Comparison of ENCODE assay signal across 18 cellular contexts in the genomic region with DNA sequence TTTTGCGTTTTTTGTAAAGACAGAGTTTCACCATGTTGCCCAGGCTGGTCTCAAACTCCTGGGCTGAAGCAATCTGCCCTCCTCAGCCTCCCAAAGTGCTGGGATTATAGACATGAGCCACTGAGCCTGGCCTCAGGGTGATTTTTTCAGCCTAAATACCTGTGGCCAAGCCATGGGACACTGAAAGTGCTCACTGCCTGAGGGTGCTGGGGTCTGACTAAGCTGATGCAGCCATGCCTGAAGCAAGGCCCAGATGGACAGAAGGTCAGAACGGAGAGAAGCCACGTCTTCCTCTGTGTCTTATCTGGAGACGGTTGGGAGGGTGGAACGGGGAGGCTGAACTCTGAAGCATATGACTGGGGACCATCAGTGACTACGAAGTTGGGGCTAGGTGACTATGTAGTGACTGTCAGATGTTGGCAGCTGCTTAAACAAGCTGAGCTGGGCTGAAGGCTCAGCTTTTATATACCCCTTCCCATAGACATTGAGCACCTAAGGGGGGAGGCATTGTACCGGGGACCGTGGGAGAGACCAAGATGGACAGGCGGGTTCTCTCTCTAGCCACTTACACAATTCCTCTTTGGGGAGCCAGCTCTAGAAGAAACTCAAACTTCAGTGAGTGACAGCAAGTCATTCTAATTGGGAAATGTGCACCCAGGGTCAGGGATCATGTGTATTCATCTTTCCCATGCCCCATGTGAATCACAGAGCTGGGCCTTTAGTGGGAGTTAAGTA.
DNase-seq lines count a peak whose midpoint lies in the region; ATAC-seq and TF ChIP-seq lines count a peak whose summit lies in the region.
"Had no signal": no experiment of that assay in that cellular context is flagged by ENCODE, and none has a peak within 500 bp of the region (broad histone marks: within the 10 kb centered on the region; RNA-seq: fewer than 3 reads in every experiment).

No MANE protein-coding gene starts in this region.

- peaks cover 7% of the 10 kb centered on the region for H3K27me3 Mint-ChIP-seq in activated T-helper 17 cell treated with anti-CD3 and anti-CD28 coated beads, Interleukin-2, amount 50 U/mL, for 72 hours

- no peaks in the 10 kb centered on the region for H3K27me3 ChIP-seq in mucosa of stomach (ENCODE audit: control insufficient read depth, insufficient read depth, low read length)
- H3K27me3 ChIP-seq: BE2C had no signal

- CTCF ChIA-PET in HEK293 (lab: Yijun Ruan, JAX): no interaction called here

- peak; percentile 55 for DNase-seq in HuH-7 (ENCODE audit: low spot score)
- no peak for DNase-seq in GM20000 (ENCODE audit: low spot score)
- DNase-seq in activated CD4-positive, alpha-beta T cell treated with anti-CD3 and anti-CD28 coated beads for 1 hour: no peak
- DNase-seq: BE2C; CD4-positive, alpha-beta memory T cell; COR-L47; DMS79; GOT3; H9; IMR-90; KBM-7 had no signal

- H3K4me1 ChIP-seq in HEK293 (ENCODE audit: control insufficient read depth, insufficient read depth, low read length) (no peaks in the 10 kb centered on the region; the same call in 1 of the 2 replicates), mucosa of stomach (ENCODE audit: control insufficient read depth, insufficient read depth, low read length) (no peaks in the 10 kb centered on the region)
- H3K4me1 ChIP-seq: A549, BE2C had no signal

- no peak for TF ChIP-seq POLR2A in GM18505 (IDR thresholded peaks at IDR 0.05; ENCODE audit: borderline replicate concordance, extremely low read depth, insufficient read depth, insufficient read length)

- peaks cover 15% of the 10 kb centered on the region for H3K9me3 Mint-ChIP-seq in activated T-helper 17 cell treated with anti-CD3 and anti-CD28 coated beads, Interleukin-2, amount 50 U/mL, for 72 hours

- H3K4me3 Mint-ChIP-seq in activated T-helper 17 cell treated with anti-CD3 and anti-CD28 coated beads, Interleukin-2, amount 50 U/mL, for 72 hours: no peak overlapping the region
- H3K4me3 Mint-ChIP-seq: CD4-positive, alpha-beta memory T cell; H9 had no signal

- H3K9me3 ChIP-seq in HEK293 (ENCODE audit: control insufficient read depth, insufficient read depth, low read depth, low read length) (no peaks in the 10 kb centered on the region), iPS-18c (ENCODE audit: control insufficient read depth, insufficient read depth, low read length) (peaks cover 10% of the 10 kb centered on the region), mucosa of stomach (ENCODE audit: control insufficient read depth, low read length) (peaks cover 7% of the 10 kb centered on the region)
- H3K9me3 ChIP-seq: BE2C had no signal

- no peaks in the 10 kb centered on the region for H3K4me1 Mint-ChIP-seq in activated T-helper 17 cell treated with anti-CD3 and anti-CD28 coated beads, Interleukin-2, amount 50 U/mL, for 72 hours
- H3K4me1 Mint-ChIP-seq: CD4-positive, alpha-beta memory T cell had no signal

- no peak overlapping the region for H3K9ac ChIP-seq in mucosa of stomach (ENCODE audit: low read length)

- POLR2A ChIA-PET in HEK293 (lab: Yijun Ruan, JAX): no interaction called here

- H3K4me3 ChIP-seq in HEK293 (ENCODE audit: low read depth, low read length) (no peak overlapping the region), iPS-18c (ENCODE audit: insufficient read depth, low read depth, low read length) (peak overlapping the region; percentile 15; the same call in 1 of the 2 replicates), mucosa of stomach (ENCODE audit: low read length) (peak overlapping the region; percentile 18)
- H3K4me3 ChIP-seq: A549 had no signal

- no peak overlapping the region for H3K27ac Mint-ChIP-seq in activated T-helper 17 cell treated with anti-CD3 and anti-CD28 coated beads, Interleukin-2, amount 50 U/mL, for 72 hours
- H3K27ac Mint-ChIP-seq: CD4-positive, alpha-beta memory T cell; H9 had no signal

- ATAC-seq in GM18505 (IDR thresholded peaks at IDR 0.05; ENCODE audit: unreplicated experiment): no peak
- ATAC-seq in activated T-helper 17 cell treated with anti-CD3 and anti-CD28 coated beads, Interleukin-2, amount 50 U/mL, for 72 hours (replicated peaks): no peak
- ATAC-seq: A549 had no signal

- no peaks in the 10 kb centered on the region for H3K36me3 Mint-ChIP-seq in activated T-helper 17 cell treated with anti-CD3 and anti-CD28 coated beads, Interleukin-2, amount 50 U/mL, for 72 hours (ENCODE audit: low read depth)

- H3K36me3 ChIP-seq in HEK293 (ENCODE audit: control insufficient read depth in 2 of 2, insufficient read depth in 1 of 2, low read length in 2 of 2) (no peaks in the 10 kb centered on the region), mucosa of stomach (ENCODE audit: control insufficient read depth, insufficient read depth, low read length) (peaks cover 4% of the 10 kb centered on the region)
- H3K36me3 ChIP-seq: BE2C had no signal

- no peak overlapping the region for H3K27ac ChIP-seq in HEK293 (ENCODE audit: extremely low read depth, low read depth, low read length)
- H3K27ac ChIP-seq: A549, C4-2B had no signal

- TF ChIP-seq CTCF in HEK293 (tag by site-specific recombination; IDR thresholded peaks at IDR 0.05) (no peak), GM20000 (IDR thresholded peaks at IDR 0.05; ENCODE audit: extremely low read depth, missing control alignments) (no peak)

TF ChIP-seq in HEK293, 187 proteins besides CTCF, POLR2A, EP300 and RAD21:
- peak; percentile 85; the same call in 1 of the 2 replicates for TF ChIP-seq TRIM28 (IDR thresholded peaks at IDR 0.05; ENCODE audit: borderline replicate concordance, low read length)
- TF ChIP-seq ZNF624 (tag by site-specific recombination; IDR thresholded peaks at IDR 0.05): no peak
- TF ChIP-seq ZNF292 (tag by site-specific recombination; IDR thresholded peaks at IDR 0.05; ENCODE audit: borderline replicate concordance, low read depth): no peak
- peak; percentile 68 for TF ChIP-seq SETDB1 (IDR thresholded peaks at IDR 0.05; ENCODE audit: insufficient read length, low read length)
- TF ChIP-seq ZNF701 (tag by site-specific recombination; IDR thresholded peaks at IDR 0.05): peak; percentile 99
